ENCODE assay signal across 6 cellular contexts in the genomic region with DNA sequence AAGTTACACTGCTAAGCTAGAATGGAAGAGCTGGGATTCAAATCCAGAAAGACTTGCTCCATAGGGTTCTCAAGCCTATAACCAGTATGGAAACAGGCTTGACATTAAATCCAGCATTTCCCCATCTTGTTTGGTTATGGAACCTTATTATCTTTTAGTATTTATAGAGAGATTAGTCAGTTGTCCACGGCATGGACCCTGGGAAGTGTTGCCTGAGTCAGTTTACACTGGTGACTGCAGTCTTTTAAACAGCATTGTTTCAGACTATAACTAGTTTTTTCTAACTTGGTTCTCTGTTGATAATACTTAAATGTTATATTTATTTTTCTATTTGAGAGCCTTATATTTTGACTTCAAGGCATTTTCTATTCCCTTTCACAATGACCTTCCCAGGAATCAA. TPM values are rescaled to one million over a fixed set of nuclear protein-coding genes. Genes with fewer than 3 reads are reported as not detected.
DNase-seq lines count a peak whose midpoint lies in the region; ATAC-seq, FAIRE-seq and TF ChIP-seq lines count a peak whose summit lies in the region.
"Not testable (repeated sequence)": the region's sequence is repeated elsewhere in the genome, so short reads cannot be mapped to it uniquely, and the experiment has no call there.

No MANE protein-coding gene starts in this region.

- H3K27me3 ChIP-seq in PC-3 (ENCODE audit: low read length); brain microvascular endothelial cell (replicated peaks); HepG2 (ENCODE audit: control insufficient read depth in 1 of 2, insufficient read depth in 2 of 2, low read length in 2 of 2): not testable (repeated sequence)

- H3K27ac ChIP-seq in PC-3 (ENCODE audit: low read length); brain microvascular endothelial cell; HepG2 (ENCODE audit: extremely low read length, insufficient read depth, low read length): not testable (repeated sequence)

- H3K36me3 Mint-ChIP-seq in HFFc6 (ENCODE audit: low read depth): peaks cover 12% of the 10 kb centered on the region

- TF ChIP-seq CTCF in HFFc6 (IDR thresholded peaks at IDR 0.05); PC-3 (conservative IDR thresholded peaks at IDR 0.05; ENCODE audit: low read depth, low read length); brain microvascular endothelial cell (IDR thresholded peaks at IDR 0.05; ENCODE audit: low read depth, low read length, missing control alignments); HepG2 (CRISPR knock-in tag; IDR thresholded peaks at IDR 0.05): not testable (repeated sequence)

- not testable (repeated sequence) for H3K4me1 ChIP-seq in PC-3 (ENCODE audit: insufficient read depth, low read length); HepG2 (ENCODE audit: insufficient read depth, low read length)

- CTCF ChIA-PET in PC-3 (lab: Charles Lee); HepG2 (lab: Yijun Ruan, JAX; ENCODE audit: low intra/inter-chr PET ratio, low total read pairs): not testable (repeated sequence)

- not testable (repeated sequence) for BruUV-seq in PC-3 (replicated peaks; lab: Mats Ljungman, UMichigan); HepG2 (replicated peaks; lab: Mats Ljungman, UMichigan)

- H3K9ac ChIP-seq in PC-3 (ENCODE audit: low read length); HepG2 (ENCODE audit: insufficient read depth, low read depth, low read length): not testable (repeated sequence)

- H3K36me3 ChIP-seq in PC-3 (ENCODE audit: low read depth, low read length); brain microvascular endothelial cell (replicated peaks); HepG2 (replicated peaks in 1 of 2; ENCODE audit: control insufficient read depth in 1 of 2, insufficient read depth in 2 of 2, low read length in 2 of 2): not testable (repeated sequence)

- DNase-seq in HFFc6; frontal cortex (ENCODE audit: low spot score in 2 of 2); HepG2 (ENCODE audit: low spot score): not testable (repeated sequence)
- DNase-seq in PC-3 (peak; percentile 2), brain microvascular endothelial cell (peak; percentile 15)

- not testable (repeated sequence) for H3K4me3 ChIP-seq in PC-3 (ENCODE audit: low read length); brain microvascular endothelial cell (ENCODE audit: low read depth, low read length); HepG2 (replicated peaks in 1 of 3; ENCODE audit: insufficient read depth in 1 of 3, low read depth in 2 of 3, low read length in 3 of 3)

- TF ChIP-seq EP300 in HepG2 (IDR thresholded peaks at IDR 0.05; ENCODE audit: low read depth in 2 of 2, low read length in 2 of 2); HepG2 (CRISPR knock-in tag; IDR thresholded peaks at IDR 0.05; ENCODE audit: borderline replicate concordance): not testable (repeated sequence)

- FAIRE-seq in frontal cortex (lab: Jason Lieb, UNC): peak; percentile 89
- FAIRE-seq in HepG2 (lab: Jason Lieb, UNC): not testable (repeated sequence)

- TF ChIP-seq RAD21 in HepG2 (CRISPR knock-in tag; IDR thresholded peaks at IDR 0.05): not testable (repeated sequence)

- peak; percentile 79 for ATAC-seq in PC-3
- peak; percentile 59 for ATAC-seq in esophagus mucosa
- ATAC-seq in HepG2: peak; percentile 34; the same call in 1 of the 3 replicates

- peak overlapping the region; percentile 51; the same call in 1 of the 2 replicates for H3K27ac Mint-ChIP-seq in HFFc6

- intact Hi-C loops in PC-3 (cut with micrococcal nuclease); HepG2 (cut with micrococcal nuclease; ENCODE audit: unreplicated experiment): not testable (repeated sequence)

- in situ Hi-C loops in brain microvascular endothelial cell (cut with HindIII; ENCODE audit: low pct_ligation_motif_present, low sequenced_read_pairs); HepG2 (cut with HindIII; ENCODE audit: extremely low pct_ligation_motif_present, low pct_unique_long_range_greater_than_20kb): not testable (repeated sequence)

- POLR2A ChIA-PET in PC-3 (lab: Charles Lee; ENCODE audit: unreplicated experiment); HepG2 (lab: Yijun Ruan, JAX): not testable (repeated sequence)

- not testable (repeated sequence) for H3K4me3 Mint-ChIP-seq in HFFc6

- not testable (repeated sequence) for H3F3A ChIP-seq in PC-3 (ENCODE audit: low read length, unreplicated experiment)

- not testable (repeated sequence) for H3K79me2 ChIP-seq in PC-3 (ENCODE audit: low read length)
- peaks cover 13% of the 10 kb centered on the region for H3K79me2 ChIP-seq in HepG2 (ENCODE audit: insufficient read depth, low read length)

- H3K9me3 ChIP-seq in PC-3 (ENCODE audit: low read length); HepG2 (ENCODE audit: low read length): not testable (repeated sequence)

- WGBS in HepG2 (ENCODE audit: low lambda C conversion rate): 46% methylated on average over 1 of the region's 1 CpG

- not testable (repeated sequence) for H3K4me1 Mint-ChIP-seq in HFFc6 (ENCODE audit: low read depth)

- H4K20me1 ChIP-seq in PC-3 (ENCODE audit: low read length); HepG2 (ENCODE audit: insufficient read depth, low read length): not testable (repeated sequence)

- H3K4me2 ChIP-seq in PC-3 (ENCODE audit: low read length); HepG2 (ENCODE audit: low read depth, low read length): not testable (repeated sequence)

- H3K9me2 ChIP-seq in PC-3 (replicated peaks; ENCODE audit: low read length): not testable (repeated sequence)

- H3K27me3 Mint-ChIP-seq in HFFc6 (ENCODE audit: insufficient read depth): not testable (repeated sequence)

- not testable (repeated sequence) for TF ChIP-seq POLR2A in HepG2 (IDR thresholded peaks at IDR 0.05; ENCODE audit: insufficient read depth in 1 of 2, low read depth in 2 of 2, low read length in 2 of 2)

- not testable (repeated sequence) for H2AFZ ChIP-seq in PC-3 (ENCODE audit: low read length); HepG2 (ENCODE audit: low read length)

- H3K9me3 Mint-ChIP-seq in HFFc6: not testable (repeated sequence)

RNA-seq across cellular contexts. Expression of a gene that starts 23.1 kb away (rescaled TPM):
- total RNA-seq in HFFc6 (2021; fragmentation: NEBNext Ultra II Directional; extraction: Animal tissue kit (Norgen Biotek cat#: 25700)): 10 to 100 TPM; 17.1 to 24.3 (median 21.1) TPM
- total RNA-seq in PC-3 (2014; rRNA removed): 13.0 and 16.0 TPM in 2 replicates
- total RNA-seq in esophagus mucosa: 17.7 TPM
- total RNA-seq in frontal cortex: 42.8 TPM
- total RNA-seq in HepG2 (2016; rRNA removed; fragmentation: Illumina TruSeq; extraction: Trizol): 53.7 and 79.4 TPM in 2 replicates
- 27.4 and 29.8 TPM in 2 replicates for total RNA-seq in HepG2 (2016; cell fraction: cytosol; rRNA removed; fragmentation: Illumina TruSeq; extraction: Trizol; ENCODE audit: low read depth)
- 54.2 and 78.8 TPM in 2 replicates for total RNA-seq in HepG2 (2016; cell fraction: insoluble cytoplasmic fraction; rRNA removed; fragmentation: Illumina TruSeq; extraction: Trizol)
- total RNA-seq in HepG2 (2016; cell fraction: membrane; rRNA removed; fragmentation: Illumina TruSeq; extraction: Trizol): 64.3 and 72.7 TPM in 2 replicates
- total RNA-seq in HepG2 (2016; cell fraction: nucleus; rRNA removed; fragmentation: Illumina TruSeq; extraction: Trizol): 45.4 and 47.2 TPM in 2 replicates
- 22.6 and 25.7 TPM in 2 replicates for polyA plus RNA-seq in HepG2 (2011; rRNA removed)
- polyA plus RNA-seq in HepG2 (2011; cell fraction: cytosol; rRNA removed): 9.1 and 15.2 TPM in 2 replicates
- 11.8 and 16.3 TPM in 2 replicates for polyA plus RNA-seq in HepG2 (2011; cell fraction: nucleus; rRNA removed)
- 32.6 and 35.2 TPM in 2 replicates for polyA plus RNA-seq in HepG2 (2012)
- 12.4 and 15.4 TPM in 2 replicates for polyA plus RNA-seq in HepG2 (2016; cell fraction: cytosol; fragmentation: Illumina TruSeq; extraction: Trizol; ENCODE audit: low read depth)
- polyA plus RNA-seq in HepG2 (2016; cell fraction: insoluble cytoplasmic fraction; fragmentation: Illumina TruSeq; extraction: Trizol; ENCODE audit: low read depth): 46.3 and 51.5 TPM in 2 replicates
- 29.5 and 30.4 TPM in 2 replicates for polyA plus RNA-seq in HepG2 (2016; cell fraction: membrane; fragmentation: Illumina TruSeq; extraction: Trizol; ENCODE audit: low read depth)
- polyA plus RNA-seq in HepG2 (2016; cell fraction: nucleus; fragmentation: Illumina TruSeq; extraction: Trizol; ENCODE audit: insufficient read depth, low read depth): 45.4 and 46.0 TPM in 2 replicates
- polyA minus RNA-seq in HepG2 (2011; rRNA and poly(A)+ RNA removed; ENCODE audit: low replicate concordance): 12.5 and 21.0 TPM in 2 replicates
- polyA minus RNA-seq in HepG2 (2011; cell fraction: cytosol; rRNA and poly(A)+ RNA removed): 22.2 and 26.3 TPM in 2 replicates
- polyA minus RNA-seq in HepG2 (2011; cell fraction: nucleus; rRNA and poly(A)+ RNA removed): 45.1 and 52.1 TPM in 2 replicates

RNA-seq across cellular contexts. Expression of a gene that starts 23.5 kb away (rescaled TPM):
- 100 to 1,000 TPM; 108 to 130 (median 118) TPM for total RNA-seq in HFFc6 (2021; fragmentation: NEBNext Ultra II Directional; extraction: Animal tissue kit (Norgen Biotek cat#: 25700))
- 67.9 and 75.9 TPM in 2 replicates for total RNA-seq in PC-3 (2014; rRNA removed)
- 88.5 TPM for total RNA-seq in esophagus mucosa
- 213 TPM for total RNA-seq in frontal cortex
- 798 and 1,108 TPM in 2 replicates for total RNA-seq in HepG2 (2016; rRNA removed; fragmentation: Illumina TruSeq; extraction: Trizol)
- total RNA-seq in HepG2 (2016; cell fraction: cytosol; rRNA removed; fragmentation: Illumina TruSeq; extraction: Trizol; ENCODE audit: low read depth): 64.0 and 73.9 TPM in 2 replicates
- total RNA-seq in HepG2 (2016; cell fraction: insoluble cytoplasmic fraction; rRNA removed; fragmentation: Illumina TruSeq; extraction: Trizol): 786 and 1,126 TPM in 2 replicates
- 188 and 209 TPM in 2 replicates for total RNA-seq in HepG2 (2016; cell fraction: membrane; rRNA removed; fragmentation: Illumina TruSeq; extraction: Trizol)
- total RNA-seq in HepG2 (2016; cell fraction: nucleus; rRNA removed; fragmentation: Illumina TruSeq; extraction: Trizol): 366 and 405 TPM in 2 replicates
- polyA plus RNA-seq in HepG2 (2011; rRNA removed): 286 and 301 TPM in 2 replicates
- polyA plus RNA-seq in HepG2 (2011; cell fraction: cytosol; rRNA removed): 188 and 249 TPM in 2 replicates
- polyA plus RNA-seq in HepG2 (2011; cell fraction: nucleus; rRNA removed): 143 and 202 TPM in 2 replicates
- 464 and 581 TPM in 2 replicates for polyA plus RNA-seq in HepG2 (2012)
- 39.0 and 41.7 TPM in 2 replicates for polyA plus RNA-seq in HepG2 (2016; cell fraction: cytosol; fragmentation: Illumina TruSeq; extraction: Trizol; ENCODE audit: low read depth)
- polyA plus RNA-seq in HepG2 (2016; cell fraction: insoluble cytoplasmic fraction; fragmentation: Illumina TruSeq; extraction: Trizol; ENCODE audit: low read depth): 924 and 945 TPM in 2 replicates
- polyA plus RNA-seq in HepG2 (2016; cell fraction: membrane; fragmentation: Illumina TruSeq; extraction: Trizol; ENCODE audit: low read depth): 110 and 122 TPM in 2 replicates
- polyA plus RNA-seq in HepG2 (2016; cell fraction: nucleus; fragmentation: Illumina TruSeq; extraction: Trizol; ENCODE audit: insufficient read depth, low read depth): 429 and 441 TPM in 2 replicates
- polyA minus RNA-seq in HepG2 (2011; rRNA and poly(A)+ RNA removed; ENCODE audit: low replicate concordance): 55.8 and 268 TPM in 2 replicates
- 325 and 361 TPM in 2 replicates for polyA minus RNA-seq in HepG2 (2011; cell fraction: cytosol; rRNA and poly(A)+ RNA removed)
- polyA minus RNA-seq in HepG2 (2011; cell fraction: nucleus; rRNA and poly(A)+ RNA removed): 171 and 236 TPM in 2 replicates
